ENCODE assay signal across 29 cellular contexts in genomic region chr1:171195781-171196180, GRCh38. TPM values are rescaled to one million over a fixed set of nuclear protein-coding genes. Genes with fewer than 3 reads are reported as not detected.
"Had no signal": no experiment of that assay in that cellular context is flagged by ENCODE, and none has a peak within 500 bp of the region (broad histone marks: within the 10 kb centered on the region; RNA-seq: fewer than 3 reads in every experiment).

No MANE protein-coding gene starts in this region.

- H3K4me1 Mint-ChIP-seq: immature natural killer cell; memory B cell; naive B cell; neural crest cell; stimulated activated naive CD8-positive, alpha-beta T cell treated with anti-CD3 and anti-CD28 coated beads, Interleukin-15, amount 100 ng/mL, for 72 hours had no signal

- H3K27me3 ChIP-seq: cardiac muscle cell, esophagus muscularis mucosa, heart right ventricle, neutrophil, pancreas, spleen, thyroid gland had no signal

- H3K27ac Mint-ChIP-seq: immature natural killer cell; memory B cell; natural killer cell treated with Interleukin-12 subunit alpha and Interleukin-12 subunit beta and Interleukin-15 and Interleukin-18, amount 100 ng/mL, for 72 hours; progenitor cell of endocrine pancreas; stimulated activated naive CD8-positive, alpha-beta T cell treated with anti-CD3 and anti-CD28 coated beads, Interleukin-15, amount 100 ng/mL, for 72 hours had no signal

- H3K4me3 ChIP-seq: cardiac muscle cell, coronary artery, esophagus muscularis mucosa, heart right ventricle, left ventricle myocardium inferior, lung, pancreas, spleen, thyroid gland had no signal

- H3K9me3 Mint-ChIP-seq: immature natural killer cell; memory B cell; naive B cell; natural killer cell treated with Interleukin-12 subunit alpha and Interleukin-12 subunit beta and Interleukin-15 and Interleukin-18, amount 100 ng/mL, for 72 hours; neural crest cell; stimulated activated naive CD8-positive, alpha-beta T cell treated with anti-CD3 and anti-CD28 coated beads, Interleukin-15, amount 100 ng/mL, for 72 hours had no signal

- DNase-seq: dermis blood vessel endothelial cell; effector memory CD4-positive, alpha-beta T cell; foreskin melanocyte; glutamatergic neuron; heart right ventricle; hypothalamus; immature natural killer cell; left ventricle myocardium inferior; naive B cell; pancreas; spleen; stimulated activated naive CD4-positive, alpha-beta T cell; stimulated activated naive CD8-positive, alpha-beta T cell treated with anti-CD3 and anti-CD28 coated beads, Interleukin-15, amount 100 ng/mL, for 72 hours; thyroid gland; trophoblast cell had no signal

- H3K36me3 ChIP-seq: cardiac muscle cell, neutrophil, pancreas, spleen, thyroid gland had no signal

- FAIRE-seq: endothelial cell of umbilical vein, keratinocyte, pancreas had no signal

- H3K36me3 Mint-ChIP-seq: immature natural killer cell; memory B cell; naive B cell; natural killer cell treated with Interleukin-12 subunit alpha and Interleukin-12 subunit beta and Interleukin-15 and Interleukin-18, amount 100 ng/mL, for 72 hours had no signal

- H3K4me1 ChIP-seq: spleen had no signal

- ATAC-seq: heart right ventricle; natural killer cell treated with Interleukin-12 subunit alpha and Interleukin-12 subunit beta and Interleukin-15 and Interleukin-18, amount 100 ng/mL, for 72 hours; sciatic nerve; stimulated activated naive CD8-positive, alpha-beta T cell treated with anti-CD3 and anti-CD28 coated beads, Interleukin-15, amount 100 ng/mL, for 72 hours had no signal

- H3K27ac ChIP-seq: cardiac muscle cell, coronary artery, esophagus muscularis mucosa, left ventricle myocardium inferior, neutrophil, spleen, thyroid gland had no signal

- H3K4me3 Mint-ChIP-seq: immature natural killer cell; memory B cell; naive B cell; natural killer cell treated with Interleukin-12 subunit alpha and Interleukin-12 subunit beta and Interleukin-15 and Interleukin-18, amount 100 ng/mL, for 72 hours; neural crest cell; stimulated activated naive CD8-positive, alpha-beta T cell treated with anti-CD3 and anti-CD28 coated beads, Interleukin-15, amount 100 ng/mL, for 72 hours had no signal

- H3K9me3 ChIP-seq: esophagus muscularis mucosa, heart right ventricle, left ventricle myocardium inferior, neutrophil, pancreas, spleen, thyroid gland had no signal

RNA-seq across cellular contexts. Expression of gene FMO2, which starts 10.7 kb away (rescaled TPM):
- total RNA-seq: cardiac muscle cell; dermis blood vessel endothelial cell; endothelial cell of umbilical vein; epithelial cell of proximal tubule; mononuclear cell; natural killer cell treated with Interleukin-12 subunit alpha and Interleukin-12 subunit beta and Interleukin-15 and Interleukin-18, amount 100 ng/mL, for 72 hours; neural crest cell; progenitor cell of endocrine pancreas had no signal
- polyA plus RNA-seq: cardiac muscle cell, endothelial cell of umbilical vein, immature natural killer cell had no signal

RNA-seq across cellular contexts. Expression of gene FMO1, which starts 52.5 kb away (rescaled TPM):
- total RNA-seq: cardiac muscle cell; dermis blood vessel endothelial cell; endothelial cell of umbilical vein; epithelial cell of proximal tubule; mononuclear cell; natural killer cell treated with Interleukin-12 subunit alpha and Interleukin-12 subunit beta and Interleukin-15 and Interleukin-18, amount 100 ng/mL, for 72 hours; neural crest cell; spleen had no signal
- polyA plus RNA-seq: endothelial cell of umbilical vein, immature natural killer cell had no signal
